1 cellular context compared by ENCODE assay signal in genomic region chr11:57496109-57496820, GRCh38.
TF ChIP-seq lines count a peak whose summit lies in the region.

No MANE protein-coding gene starts in this region.

TF ChIP-seq in H1, 55 proteins besides CTCF, POLR2A, EP300 and RAD21:
- no peak for TF ChIP-seq MAFK (IDR thresholded peaks at IDR 0.05; ENCODE audit: low read depth, low read length)
- TF ChIP-seq RFX5 (IDR thresholded peaks at IDR 0.05; ENCODE audit: borderline replicate concordance, low read depth, low read length) = no peak
- TF ChIP-seq TEAD4 (IDR thresholded peaks at IDR 0.05; ENCODE audit: low read depth, low read length) = no peak
- no peak for TF ChIP-seq JUN (IDR thresholded peaks at IDR 0.05; ENCODE audit: low read depth, low read length)
- no peak for TF ChIP-seq SIX5 (IDR thresholded peaks at IDR 0.05; ENCODE audit: low read depth, low read length)
- TF ChIP-seq SP1 (IDR thresholded peaks at IDR 0.05; ENCODE audit: low read depth, low read length) = no peak
- TF ChIP-seq TBP (IDR thresholded peaks at IDR 0.05; ENCODE audit: low read depth, low read length) = no peak
- TF ChIP-seq SIRT6 (IDR thresholded peaks at IDR 0.05; ENCODE audit: low read length) = no peak
TF ChIP-seq in H1: peak in this region for 0.
